Comparison of ENCODE assay signal across 15 cellular contexts in genomic region chr13:68428292-68428691, GRCh38.
DNase-seq lines count a peak whose midpoint lies in the region; FAIRE-seq and TF ChIP-seq lines count a peak whose summit lies in the region.
"Had no signal": no experiment of that assay in that cellular context is flagged by ENCODE, and none has a peak within 500 bp of the region (broad histone marks: within the 10 kb centered on the region; RNA-seq: fewer than 3 reads in every experiment).

No MANE protein-coding gene starts in this region.

- no peak overlapping the region for H3K27ac ChIP-seq in breast epithelium
- H3K27ac ChIP-seq: 22Rv1 had no signal

- H3K9me3 Mint-ChIP-seq in MCF 10A (ENCODE audit: unreplicated experiment) (peaks cover 8% of the 10 kb centered on the region), HFFc6 (peaks cover 49% of the 10 kb centered on the region)
- H3K9me3 Mint-ChIP-seq: H9 had no signal

- no peaks in the 10 kb centered on the region for H3K36me3 ChIP-seq in breast epithelium

- H3K4me1 ChIP-seq in breast epithelium = no peaks in the 10 kb centered on the region

- BruUV-seq in MCF 10A (replicated peaks; lab: Mats Ljungman, UMichigan) = no TSS peak

- H3K4me3 ChIP-seq in breast epithelium = no peak overlapping the region
- H3K4me3 ChIP-seq in astrocyte of the cerebellum (ENCODE audit: low read depth, low read length) = no peak overlapping the region

- TF ChIP-seq CTCF in MCF 10A (IDR thresholded peaks at IDR 0.05; ENCODE audit: unreplicated experiment) (no peak), breast epithelium (IDR thresholded peaks at IDR 0.05) (no peak), astrocyte of the cerebellum (IDR thresholded peaks at IDR 0.05; ENCODE audit: low read depth, low read length, missing control alignments) (no peak), HFFc6 (IDR thresholded peaks at IDR 0.05) (no peak)

- POLR2A ChIA-PET in MCF 10A (lab: Yijun Ruan, JAX) = no interaction called here

- no peaks in the 10 kb centered on the region for H3K9me3 ChIP-seq in breast epithelium

- H3K4me3 Mint-ChIP-seq in MCF 10A (ENCODE audit: unreplicated experiment) = no peak overlapping the region
- H3K4me3 Mint-ChIP-seq in HFFc6 = no peak overlapping the region
- H3K4me3 Mint-ChIP-seq: CD4-positive, alpha-beta memory T cell; H9 had no signal

- in situ Hi-C loops in astrocyte of the cerebellum (cut with HindIII; ENCODE audit: low sequenced_read_pairs) = no loop called here

- no peak for FAIRE-seq in urothelium cell line (lab: Jason Lieb, UNC)

- no peak for TF ChIP-seq POLR2A in breast epithelium (IDR thresholded peaks at IDR 0.05)

- H3K27me3 Mint-ChIP-seq in MCF 10A (ENCODE audit: insufficient read depth, unreplicated experiment) = no peaks in the 10 kb centered on the region
- H3K27me3 Mint-ChIP-seq in HFFc6 (ENCODE audit: insufficient read depth) = no peaks in the 10 kb centered on the region
- H3K27me3 Mint-ChIP-seq: CD4-positive, alpha-beta memory T cell had no signal

- DNase-seq in MCF 10A (ENCODE audit: unreplicated experiment) (peak; percentile 28), breast epithelium (ENCODE audit: low spot score in 2 of 2) (no peak), astrocyte of the cerebellum (ENCODE audit: low read depth) (peak; percentile 12), iris pigment epithelial cell (ENCODE audit: low read depth) (peak; percentile 34), urothelium cell line (ENCODE audit: low spot score) (peak; percentile 1), COLO829 (ENCODE audit: low spot score) (no peak), HFFc6 (no peak)
- DNase-seq in activated CD4-positive, CD25-positive, alpha-beta regulatory T cell (lab: John Stamatoyannopoulos, UW) = no peak
- DNase-seq: CD4-positive, alpha-beta memory T cell; H9; Kasumi-1; NCI-H187; NCI-H526 treated with DMSO at 0.1 percent for 48 hours; SIG-M5 had no signal

- no peaks in the 10 kb centered on the region for H3K36me3 Mint-ChIP-seq in MCF 10A (ENCODE audit: insufficient read depth, unreplicated experiment)
- H3K36me3 Mint-ChIP-seq in HFFc6 (ENCODE audit: low read depth) = 0 out of 2 replicates have a peak, but pooled peaks cover 7% of the 10 kb centered on the region
- H3K36me3 Mint-ChIP-seq: CD4-positive, alpha-beta memory T cell had no signal

- H3K4me1 Mint-ChIP-seq in MCF 10A (ENCODE audit: insufficient read depth, unreplicated experiment) (peaks cover 11% of the 10 kb centered on the region), HFFc6 (ENCODE audit: low read depth) (no peaks in the 10 kb centered on the region)
- H3K4me1 Mint-ChIP-seq: CD4-positive, alpha-beta memory T cell; H9 had no signal

- H3K27ac Mint-ChIP-seq in MCF 10A (ENCODE audit: low read depth, unreplicated experiment) = no peak overlapping the region
- no peak overlapping the region for H3K27ac Mint-ChIP-seq in HFFc6
- H3K27ac Mint-ChIP-seq: CD4-positive, alpha-beta memory T cell; H9 had no signal

- no peaks in the 10 kb centered on the region for H3K27me3 ChIP-seq in breast epithelium

- intact Hi-C loops in MCF 10A (cut with micrococcal nuclease) = no loop called here
- intact Hi-C loops in breast epithelium (cut with DNase I; ENCODE audit: low total_unique reads) = no loop called here

- CTCF ChIA-PET in MCF 10A (lab: Yijun Ruan, JAX) = interaction anchor here (0.5 kb wide), 1 partner anchor 919 kb away, joined by 3 read pairs; no protein-coding TSS in a partner anchor

Comparison
In these comparisons a context has a peak if more than half of its experiments do, and no peak if none do; other contexts are left out.
1. DNase-seq: peak in MCF 10A (single experiment), astrocyte of the cerebellum (single experiment), iris pigment epithelial cell (single experiment) and urothelium cell line (single experiment); none in breast epithelium (0 of 2), COLO829 (single experiment), activated CD4-positive, CD25-positive, alpha-beta regulatory T cell (0 of 4) and HFFc6 (single experiment).